ENCODE assay signal across 13 cellular contexts in the genomic region with DNA sequence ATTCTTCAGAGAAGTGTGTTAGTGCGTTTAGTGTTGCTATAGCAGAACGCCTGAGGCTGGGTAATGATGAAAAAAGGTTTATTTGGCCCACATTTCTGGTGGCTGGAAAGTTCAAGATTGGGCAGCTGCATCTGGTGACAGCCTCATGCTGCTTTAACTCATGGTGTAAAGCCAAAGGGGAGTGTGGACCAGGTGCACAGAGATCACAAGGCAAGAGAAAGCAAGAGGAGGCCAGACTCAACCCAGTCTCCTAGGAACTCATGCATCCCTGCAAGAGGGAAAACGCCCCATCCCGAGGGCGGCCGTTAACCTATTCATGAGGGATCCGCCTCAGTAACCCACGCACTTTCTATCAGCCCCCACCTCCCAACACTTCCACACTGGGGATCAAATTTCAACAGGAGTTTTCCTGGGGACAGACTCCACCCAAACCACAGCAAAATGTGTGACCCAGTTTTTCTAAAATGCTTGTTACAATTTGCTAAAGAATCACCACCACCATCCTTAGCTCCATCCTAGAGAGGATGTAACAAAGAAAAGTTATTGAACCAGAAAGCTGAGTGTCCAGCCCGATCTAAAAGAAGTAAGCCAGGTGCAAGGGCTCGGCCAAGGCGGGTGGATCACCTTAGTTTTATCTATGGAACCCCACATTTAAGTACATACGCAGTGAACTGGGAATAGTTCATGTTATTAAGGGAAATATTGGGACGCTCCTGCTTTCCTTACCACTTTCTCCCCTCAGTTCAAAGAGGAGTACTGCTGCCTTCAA.
DNase-seq lines count a peak whose midpoint lies in the region; ATAC-seq, FAIRE-seq and TF ChIP-seq lines count a peak whose summit lies in the region.
"Had no signal": no experiment of that assay in that cellular context is flagged by ENCODE, and none has a peak within 500 bp of the region (broad histone marks: within the 10 kb centered on the region; RNA-seq: fewer than 3 reads in every experiment).

No MANE protein-coding gene starts in this region.

- H3K4me3 ChIP-seq in heart left ventricle (no peak overlapping the region), pancreas (no peak overlapping the region)
- H3K4me3 ChIP-seq: ovary, tibial nerve had no signal

- H3K36me3 ChIP-seq in heart left ventricle (peaks cover 0 to 30% (median 21%) of the 10 kb centered on the region in 9 donors), pancreas (peaks cover 0 to 4% (median 0%) of the 10 kb centered on the region in 3 donors)
- H3K36me3 ChIP-seq: ovary had no signal

- H3K27ac ChIP-seq in heart left ventricle: peak overlapping the region in 7 of 12 donors; percentile 3 to 60 (median 10)
- no peak overlapping the region for H3K27ac ChIP-seq in pancreas
- H3K27ac ChIP-seq: ovary had no signal

- peaks cover 0 to 38% (median 16%) of the 10 kb centered on the region in 12 donors for H3K4me1 ChIP-seq in heart left ventricle
- H3K4me1 ChIP-seq in pancreas: no peaks in the 10 kb centered on the region

- TF ChIP-seq POLR2A in heart left ventricle (IDR thresholded peaks at IDR 0.05): no peak

- H3K9me3 ChIP-seq in heart left ventricle: no peaks in the 10 kb centered on the region
- H3K9me3 ChIP-seq in pancreas: no peaks in the 10 kb centered on the region
- H3K9me3 ChIP-seq: ovary, tibial nerve had no signal

- 43 to 53% (median 50%) methylated on average over 13 of the region's 13 CpGs for WGBS in heart left ventricle, 4 donors
- 53 to 55% methylated on average over 13 of the region's 13 CpGs for WGBS in pancreas, 2 donors

- no peaks in the 10 kb centered on the region for H3K27me3 ChIP-seq in heart left ventricle
- no peaks in the 10 kb centered on the region for H3K27me3 ChIP-seq in pancreas
- H3K27me3 ChIP-seq: ovary, tibial nerve had no signal

- ATAC-seq in heart left ventricle: peak; percentile 22 to 60 (median 48)
- peak; percentile 38 to 43 (median 40) for ATAC-seq in pancreas

- FAIRE-seq in pancreas (lab: Jason Lieb, UNC) (no peak), RCC 7860 (lab: Jason Lieb, UNC) (no peak)

- TF ChIP-seq CTCF in heart left ventricle (IDR thresholded peaks at IDR 0.05) (no peak), pancreas (IDR thresholded peaks at IDR 0.05) (no peak)

- intact Hi-C loops in heart left ventricle (cut with DNase I): loop anchor here in 4 of 10 donors (5.0 to 10.0 kb wide), 6 partner anchors 152 to 526 kb away; no protein-coding TSS in a partner anchor
- intact Hi-C loops in pancreas (cut with DNase I): no loop called here

- DNase-seq in Daoy (ENCODE audit: low read depth) (peak; percentile 43), SW480 (ENCODE audit: low spot score) (peak; percentile 23), heart left ventricle (peak in 3 of 5 donors; percentile 24 to 59 (median 25)), pancreas (no peak), NCI-H1436 (lab: John Stamatoyannopoulos, UW) (no peak), RCC 7860 (ENCODE audit: low spot score) (no peak), NCI-H1436 treated with DMSO at 0.1 percent for 48 hours (lab: John Stamatoyannopoulos, UW) (no peak), RKO (ENCODE audit: low spot score) (no peak)
- DNase-seq: activated CD8-positive, alpha-beta memory T cell treated with anti-CD3 and anti-CD28 coated beads, Interleukin-2, amount 50 U/mL, for 4 hours; GDM1; T-helper 9 cell had no signal

Comparison
In these comparisons a context has a peak if more than half of its experiments do, and no peak if none do; other contexts are left out.
1. DNase-seq: peak in Daoy (single experiment), SW480 (single experiment) and heart left ventricle (3 of 5); none in pancreas (0 of 6), NCI-H1436 (single experiment), RCC 7860 (single experiment), NCI-H1436 treated with DMSO at 0.1 percent for 48 hours (single experiment) and RKO (single experiment).
2. H3K27ac ChIP-seq: peak in heart left ventricle (7 of 12); none in pancreas (0 of 4).